ENCODE assay signal across 13 cellular contexts in genomic region chr10:42830237-42830636, GRCh38.
"Had no signal": no experiment of that assay in that cellular context is flagged by ENCODE, and none has a peak within 500 bp of the region (broad histone marks: within the 10 kb centered on the region; RNA-seq: fewer than 3 reads in every experiment).

No MANE protein-coding gene starts in this region.

- ATAC-seq: psoas muscle; stimulated activated naive CD8-positive, alpha-beta T cell treated with anti-CD3 and anti-CD28 coated beads, Interleukin-15, amount 100 ng/mL, for 72 hours had no signal

- H3K9me3 ChIP-seq: adrenal gland, psoas muscle, sigmoid colon, spleen, upper lobe of left lung had no signal

- H3K27me3 ChIP-seq: adrenal gland, cardiac muscle cell, sigmoid colon, spleen, upper lobe of left lung had no signal

- H3K4me1 ChIP-seq: sigmoid colon, spleen, upper lobe of left lung had no signal

- H3K4me3 ChIP-seq: adrenal gland, cardiac muscle cell, psoas muscle, sigmoid colon, spleen, upper lobe of left lung had no signal

- DNase-seq: activated CD4-positive, alpha-beta T cell treated with anti-CD3 and anti-CD28 coated beads, Interleukin-2, amount 50 U/mL, for 4 hours; activated CD4-positive, CD25-positive, alpha-beta regulatory T cell treated with anti-CD3 and anti-CD28 coated beads, Interleukin-2, amount 50 U/mL, for 72 hours; activated T-cell treated with anti-CD3 and anti-CD28 coated beads, Interleukin-2, amount 50 U/mL, for 1 hour; hippocampal formation; mesendoderm; psoas muscle; sigmoid colon; spleen; stimulated activated naive CD8-positive, alpha-beta T cell treated with anti-CD3 and anti-CD28 coated beads, Interleukin-15, amount 100 ng/mL, for 72 hours; upper lobe of left lung had no signal

- FAIRE-seq: keratinocyte had no signal

- H3K27ac ChIP-seq: adrenal gland, cardiac muscle cell, psoas muscle, sigmoid colon, spleen, upper lobe of left lung had no signal
